In genomic region chr14:64516969-64517368, GRCh38 we compare ENCODE assay signal across 1 cellular context.
A peak's percentile ranks its signal among the peaks of the same experiment; 100 is the strongest.
TF ChIP-seq lines count a peak whose summit lies in the region.

No MANE protein-coding gene starts in this region.

TF ChIP-seq in GM12878, 131 proteins besides CTCF, POLR2A, EP300 and RAD21:
- TF ChIP-seq ATF2 (IDR thresholded peaks at IDR 0.05; ENCODE audit: low read length) = 0 out of 2 replicates have a peak, but pooled peaks have one; percentile 26
- TF ChIP-seq MYC (IDR thresholded peaks at IDR 0.05; ENCODE audit: insufficient read depth, insufficient read length, insufficient replicate concordance, low read length, severe bottlenecking) = no peak
- no peak for TF ChIP-seq PRDM15 (CRISPR knock-in tag; IDR thresholded peaks at IDR 0.05)
- no peak for TF ChIP-seq ZBTB33 (IDR thresholded peaks at IDR 0.05)
- peak; percentile 65 for TF ChIP-seq JUNB (IDR thresholded peaks at IDR 0.05)
- TF ChIP-seq JUND (IDR thresholded peaks at IDR 0.05; ENCODE audit: low read depth, low read length) = no peak
- no peak for TF ChIP-seq ETV6 (conservative IDR thresholded peaks at IDR 0.05 in 1 of 2, IDR thresholded peaks at IDR 0.05 in 1 of 2; ENCODE audit: borderline replicate concordance in 1 of 2, low read depth in 1 of 2)
- TF ChIP-seq POU2F2 (IDR thresholded peaks at IDR 0.05; ENCODE audit: borderline replicate concordance, low read depth, low read length) = no peak
